Comparison of ENCODE assay signal across 8 cellular contexts in the genomic region with DNA sequence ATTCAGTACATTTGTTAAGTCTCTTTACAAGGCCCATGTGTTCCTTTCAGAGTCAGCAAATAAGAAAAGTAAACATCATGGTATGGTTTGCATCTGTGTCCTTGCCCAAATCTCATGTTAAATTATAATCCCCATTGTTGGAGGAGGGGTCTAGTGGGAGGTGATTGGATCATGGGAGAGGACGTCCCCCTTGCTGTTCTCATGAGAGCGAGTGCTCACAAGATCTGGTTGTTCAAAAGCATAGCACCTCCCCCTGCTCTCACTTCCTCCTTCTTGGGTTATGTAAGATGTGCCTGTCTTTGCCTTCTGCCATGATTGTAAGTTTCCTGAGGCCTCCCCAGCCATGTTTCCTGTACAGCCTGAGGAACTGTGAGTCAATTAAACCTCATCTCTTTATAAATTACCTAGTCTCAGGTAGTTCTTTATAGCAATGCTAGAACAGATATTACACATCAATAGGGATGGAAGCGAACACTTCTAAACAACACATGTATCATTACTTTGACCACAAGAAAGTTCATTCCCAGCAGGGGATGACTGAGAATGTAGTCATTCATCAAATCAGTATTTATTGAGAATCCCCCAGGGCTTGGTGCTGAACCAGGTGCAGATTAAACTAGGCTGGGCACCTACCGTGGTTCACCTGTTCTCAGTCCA. TPM values are rescaled to one million over a fixed set of nuclear protein-coding genes. Genes with fewer than 3 reads are reported as not detected.
A peak's percentile ranks its signal among the peaks of the same experiment; 100 is the strongest.
DNase-seq lines count a peak whose midpoint lies in the region; ATAC-seq lines count a peak whose summit lies in the region.

No MANE protein-coding gene starts in this region.

- in situ Hi-C loops in KBM-7 (cut with MboI; ENCODE audit: low pct_unique_long_range_greater_than_20kb, low sequenced_read_pairs): no loop called here

- intact Hi-C loops in dendritic cell treated with granulocyte-macrophage colony-stimulating factor and Interleukin-4, amounts not matched to agents 40 ng/mL and 50 ng/mL, for 4 days (cut with micrococcal nuclease): no loop called here

- DNase-seq in CD1c-positive myeloid dendritic cell (ENCODE audit: extremely low spot score) (peak; percentile 77), KBM-7 (peak; percentile 82), cerebellar nuclear complex (lab: John Stamatoyannopoulos, UW) (no peak), NCI-H510A treated with DMSO at 0.1 percent for 48 hours (lab: John Stamatoyannopoulos, UW) (no peak), T-cell (no peak)
- DNase-seq in stimulated activated CD4-positive, alpha-beta T cell treated with anti-CD3 and anti-CD28 coated beads, Interleukin-4, amount 100 ng/mL, for 24 hours: no peak

- H3K27ac Mint-ChIP-seq in dendritic cell treated with granulocyte-macrophage colony-stimulating factor and Interleukin-4, amounts not matched to agents 40 ng/mL and 50 ng/mL, for 4 days: peak overlapping the region; percentile 84
- H3K27ac Mint-ChIP-seq in T-cell: no peak overlapping the region

- CTCF ChIA-PET in T-cell (lab: Charles Lee): no interaction called here

- POLR2A ChIA-PET in T-cell (lab: Charles Lee): no interaction called here

- H3K4me3 Mint-ChIP-seq in dendritic cell treated with granulocyte-macrophage colony-stimulating factor and Interleukin-4, amounts not matched to agents 40 ng/mL and 50 ng/mL, for 4 days: peak overlapping the region; percentile 2
- H3K4me3 Mint-ChIP-seq in T-cell: no peak overlapping the region

- peaks cover 18% of the 10 kb centered on the region for H3K9me3 Mint-ChIP-seq in dendritic cell treated with granulocyte-macrophage colony-stimulating factor and Interleukin-4, amounts not matched to agents 40 ng/mL and 50 ng/mL, for 4 days
- no peaks in the 10 kb centered on the region for H3K9me3 Mint-ChIP-seq in T-cell

- peaks cover 8% of the 10 kb centered on the region for H3K27me3 Mint-ChIP-seq in dendritic cell treated with granulocyte-macrophage colony-stimulating factor and Interleukin-4, amounts not matched to agents 40 ng/mL and 50 ng/mL, for 4 days
- no peaks in the 10 kb centered on the region for H3K27me3 Mint-ChIP-seq in T-cell

- ATAC-seq in GM21360 (IDR thresholded peaks at IDR 0.05; ENCODE audit: unreplicated experiment) (peak; percentile 67), T-cell (replicated peaks in 1 of 4) (no peak)

- peaks cover 37% of the 10 kb centered on the region for H3K4me1 Mint-ChIP-seq in dendritic cell treated with granulocyte-macrophage colony-stimulating factor and Interleukin-4, amounts not matched to agents 40 ng/mL and 50 ng/mL, for 4 days (ENCODE audit: low read depth)
- peaks cover 17 to 26% (median 23%) of the 10 kb centered on the region in 3 donors for H3K4me1 Mint-ChIP-seq in T-cell

- peaks cover 8% of the 10 kb centered on the region for H3K36me3 Mint-ChIP-seq in dendritic cell treated with granulocyte-macrophage colony-stimulating factor and Interleukin-4, amounts not matched to agents 40 ng/mL and 50 ng/mL, for 4 days (ENCODE audit: low read depth)
- peaks cover 5% of the 10 kb centered on the region for H3K36me3 Mint-ChIP-seq in T-cell

RNA-seq across cellular contexts. Expression of a gene that starts 4.1 kb away (rescaled TPM):
- total RNA-seq in T-cell: 1 to 10 TPM; 1.2 to 2.7 (median 2.2) TPM

RNA-seq across cellular contexts. Expression of a gene that starts 15.4 kb away (rescaled TPM):
- total RNA-seq in T-cell: 10 to 100 TPM; 43.1 to 59.4 (median 45.2) TPM

RNA-seq across cellular contexts. Expression of a gene that starts 15.7 kb away (rescaled TPM):
- 10 to 100 TPM; 15.0 to 23.9 (median 18.1) TPM for total RNA-seq in T-cell

Comparison
In these comparisons a context has a peak if more than half of its experiments do, and no peak if none do; other contexts are left out.
1. DNase-seq: peak in CD1c-positive myeloid dendritic cell (single experiment) and KBM-7 (single experiment); none in cerebellar nuclear complex (0 of 2), stimulated activated CD4-positive, alpha-beta T cell treated with anti-CD3 and anti-CD28 coated beads, Interleukin-4, amount 100 ng/mL, for 24 hours (single experiment), NCI-H510A treated with DMSO at 0.1 percent for 48 hours (single experiment) and T-cell (0 of 34).